Comparison of ENCODE assay signal across 8 cellular contexts in the genomic region with DNA sequence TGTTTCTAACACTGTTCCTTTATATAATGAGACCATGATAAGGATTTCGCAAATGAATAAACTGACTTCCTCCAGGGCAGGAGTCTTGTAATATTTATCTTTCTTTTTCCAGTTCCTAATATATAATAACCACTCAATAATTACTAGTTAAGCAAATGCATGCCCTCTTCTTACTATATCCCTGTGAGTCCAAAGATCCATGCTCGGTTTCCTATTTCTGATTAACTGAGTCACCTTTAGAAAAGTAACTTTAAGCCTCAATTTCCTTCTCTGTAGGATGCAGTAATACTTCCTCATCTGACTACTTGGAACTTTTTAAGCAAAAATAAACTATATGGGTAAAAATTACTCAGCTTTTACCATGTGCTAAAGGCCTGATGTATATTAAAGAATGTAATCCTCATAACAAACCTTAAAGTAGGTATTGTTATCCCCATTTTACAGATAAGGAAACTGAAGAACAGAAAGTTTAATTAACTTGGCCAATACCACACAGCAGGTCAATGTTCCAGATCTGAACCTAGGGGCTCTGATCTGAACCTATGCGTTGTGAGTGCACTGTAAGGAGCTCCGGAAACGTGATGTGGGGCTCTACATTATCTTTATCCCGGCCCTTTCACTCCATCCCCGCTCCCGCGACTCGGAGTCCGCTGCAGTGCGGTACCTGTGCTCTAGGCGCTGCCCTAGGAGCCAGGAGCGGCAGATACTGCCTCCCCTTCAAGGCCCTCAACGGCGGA. TPM values are rescaled to one million over a fixed set of nuclear protein-coding genes. Genes with fewer than 3 reads are reported as not detected.
A peak's percentile ranks its signal among the peaks of the same experiment; 100 is the strongest.
DNase-seq lines count a peak whose midpoint lies in the region; ATAC-seq, FAIRE-seq and TF ChIP-seq lines count a peak whose summit lies in the region.

No MANE protein-coding gene starts in this region.

- TF ChIP-seq RAD21 in A549 (conservative IDR thresholded peaks at IDR 0.05 in 1 of 2, IDR thresholded peaks at IDR 0.05 in 1 of 2): no peak

- H3K4me1 ChIP-seq in A549 (peaks cover 22% of the 10 kb centered on the region), PC-9 (replicated peaks; ENCODE audit: insufficient read depth) (peaks cover 10% of the 10 kb centered on the region; the same call in 1 of the 2 replicates)

- intact Hi-C loops in PC-9 (cut with micrococcal nuclease; ENCODE audit: unreplicated experiment): loop anchor here (1.0 kb wide), 2 partner anchors 54 to 111 kb away; a partner anchor contains a TSS

- ATAC-seq in A549 (peak; percentile 60 to 62), GM19397 (IDR thresholded peaks at IDR 0.05; ENCODE audit: unreplicated experiment) (peak; percentile 26)

- H3K9me3 Mint-ChIP-seq in progenitor cell of endocrine pancreas (ENCODE audit: low read depth): no peaks in the 10 kb centered on the region

- H3K9me3 ChIP-seq in A549 (no peaks in the 10 kb centered on the region), PC-9 (ENCODE audit: insufficient read depth, low read depth) (no peaks in the 10 kb centered on the region)

- BruUV-seq in PC-9 (replicated peaks; lab: Mats Ljungman, UMichigan): no TSS peak

- H3K36me3 ChIP-seq in PC-9 (ENCODE audit: low read depth): no peaks in the 10 kb centered on the region

- TF ChIP-seq CTCF in A549 (IDR thresholded peaks at IDR 0.05): no peak
- TF ChIP-seq CTCF in PC-9 (conservative IDR thresholded peaks at IDR 0.05): no peak
- no peak for TF ChIP-seq CTCF in epithelial cell of proximal tubule (conservative IDR thresholded peaks at IDR 0.05; ENCODE audit: low read depth, low read length)
- peak; percentile 21 for TF ChIP-seq CTCF in progenitor cell of endocrine pancreas (IDR thresholded peaks at IDR 0.05; ENCODE audit: unreplicated experiment)

- peak overlapping the region; percentile 99 for H3K27ac Mint-ChIP-seq in progenitor cell of endocrine pancreas

- CTCF ChIA-PET in A549 (lab: Yijun Ruan, JAX): interaction anchor here (0.7 to 2.7 kb wide), 18 partner anchors 11 to 314 kb away, joined by 3 to 21 read pairs (median 5); a partner anchor contains a TSS
- CTCF ChIA-PET in PC-9 (lab: Charles Lee): interaction anchor here (0.7 kb wide), 2 partner anchors 9 to 1020 kb away, joined by 3 read pairs; no protein-coding TSS in a partner anchor

- POLR2A ChIA-PET in A549 (lab: Yijun Ruan, JAX) (interaction anchor here (0.7 to 3.1 kb wide), 20 partner anchors 9 to 479 kb away, joined by 3 to 25 read pairs (median 7); a partner anchor contains a TSS), PC-9 (lab: Charles Lee; ENCODE audit: unreplicated experiment) (interaction anchor here (0.5 to 0.7 kb wide), 2 partner anchors 75 to 1843 kb away, joined by 4 read pairs; no protein-coding TSS in a partner anchor)

- H3F3A ChIP-seq in PC-9 (ENCODE audit: insufficient read depth, low read depth): peaks cover 20% of the 10 kb centered on the region

- H4K20me1 ChIP-seq in PC-9 (ENCODE audit: insufficient read depth): no peaks in the 10 kb centered on the region; the same call in 1 of the 2 replicates

- no peaks in the 10 kb centered on the region for H3K27me3 ChIP-seq in PC-9 (ENCODE audit: insufficient read depth, low read depth)

- H3K9me2 ChIP-seq in PC-9 (ENCODE audit: insufficient read depth): no peaks in the 10 kb centered on the region

- H3K27ac ChIP-seq in A549 (peak overlapping the region; percentile 89 to 92), PC-9 (peak overlapping the region; percentile 86)

- peak overlapping the region; percentile 84 for H2AFZ ChIP-seq in PC-9

- DNase-seq in A549 (ENCODE audit: low read depth in 1 of 2, low spot score in 1 of 2): no peak
- DNase-seq in PC-9: no peak
- DNase-seq in epithelial cell of proximal tubule (ENCODE audit: low read depth): no peak
- DNase-seq in progenitor cell of endocrine pancreas (ENCODE audit: low spot score, unreplicated experiment): no peak
- DNase-seq in stimulated activated CD4-positive, alpha-beta T cell treated with anti-CD3 and anti-CD28 coated beads, Interleukin-15, amount 100 ng/mL, for 24 hours: no peak
- DNase-seq in COR-L47 (lab: John Stamatoyannopoulos, UW): no peak
- no peak for DNase-seq in hippocampal formation (lab: John Stamatoyannopoulos, UW)

- no peak for TF ChIP-seq POLR2A in A549 (IDR thresholded peaks at IDR 0.05; ENCODE audit: low read length)

- peak overlapping the region; percentile 86 for H3K4me2 ChIP-seq in A549
- H3K4me2 ChIP-seq in PC-9: peak overlapping the region; percentile 90

- no peak for TF ChIP-seq EP300 in A549 (IDR thresholded peaks at IDR 0.05)

- peak overlapping the region; percentile 69 for H3K4me3 ChIP-seq in A549
- H3K4me3 ChIP-seq in PC-9: peak overlapping the region; percentile 93
- peak overlapping the region; percentile 100 for H3K4me3 ChIP-seq in epithelial cell of proximal tubule (ENCODE audit: low read depth, low read length)

- H3K79me2 ChIP-seq in PC-9 (ENCODE audit: low read depth): peaks cover 42% of the 10 kb centered on the region

- H3K4me3 Mint-ChIP-seq in progenitor cell of endocrine pancreas (ENCODE audit: low read depth): peak overlapping the region; percentile 100

- 2% methylated on average over 16 of the region's 16 CpGs for WGBS in A549 (ENCODE audit: missing lambda C conversion rate)

- FAIRE-seq in A549 (lab: Jason Lieb, UNC): no peak

- peaks cover 7% of the 10 kb centered on the region for H3K4me1 Mint-ChIP-seq in progenitor cell of endocrine pancreas (ENCODE audit: low read depth)

- no peaks in the 10 kb centered on the region for H3K27me3 Mint-ChIP-seq in progenitor cell of endocrine pancreas

- peaks cover 9% of the 10 kb centered on the region for H3K36me3 Mint-ChIP-seq in progenitor cell of endocrine pancreas (ENCODE audit: insufficient read depth)

TF ChIP-seq in A549, 52 proteins besides CTCF, POLR2A, EP300 and RAD21:
- TF ChIP-seq PHF8 (IDR thresholded peaks at IDR 0.05; ENCODE audit: borderline replicate concordance, low read depth) (peak; percentile 24; the same call in 1 of the 2 replicates), CHD4 (IDR thresholded peaks at IDR 0.05; ENCODE audit: borderline replicate concordance) (0 out of 2 replicates have a peak, but pooled peaks have one; percentile 55), KDM5A (IDR thresholded peaks at IDR 0.05) (peak; percentile 60), HDAC2 (IDR thresholded peaks at IDR 0.05) (peak; percentile 85; the same call in 1 of the 2 replicates), POLR2AphosphoS2 (conservative IDR thresholded peaks at IDR 0.05; ENCODE audit: low read length) (no peak), TP53 (CRISPR knock-in tag; IDR thresholded peaks at IDR 0.05) (no peak), KDM1A (IDR thresholded peaks at IDR 0.05; ENCODE audit: low read depth) (peak; percentile 83), JUN (IDR thresholded peaks at IDR 0.05) (peak in 1 of 2 experiments; percentile 80; a peak in 1 of 5 replicates)
- TF ChIP-seq, protein P1, sequence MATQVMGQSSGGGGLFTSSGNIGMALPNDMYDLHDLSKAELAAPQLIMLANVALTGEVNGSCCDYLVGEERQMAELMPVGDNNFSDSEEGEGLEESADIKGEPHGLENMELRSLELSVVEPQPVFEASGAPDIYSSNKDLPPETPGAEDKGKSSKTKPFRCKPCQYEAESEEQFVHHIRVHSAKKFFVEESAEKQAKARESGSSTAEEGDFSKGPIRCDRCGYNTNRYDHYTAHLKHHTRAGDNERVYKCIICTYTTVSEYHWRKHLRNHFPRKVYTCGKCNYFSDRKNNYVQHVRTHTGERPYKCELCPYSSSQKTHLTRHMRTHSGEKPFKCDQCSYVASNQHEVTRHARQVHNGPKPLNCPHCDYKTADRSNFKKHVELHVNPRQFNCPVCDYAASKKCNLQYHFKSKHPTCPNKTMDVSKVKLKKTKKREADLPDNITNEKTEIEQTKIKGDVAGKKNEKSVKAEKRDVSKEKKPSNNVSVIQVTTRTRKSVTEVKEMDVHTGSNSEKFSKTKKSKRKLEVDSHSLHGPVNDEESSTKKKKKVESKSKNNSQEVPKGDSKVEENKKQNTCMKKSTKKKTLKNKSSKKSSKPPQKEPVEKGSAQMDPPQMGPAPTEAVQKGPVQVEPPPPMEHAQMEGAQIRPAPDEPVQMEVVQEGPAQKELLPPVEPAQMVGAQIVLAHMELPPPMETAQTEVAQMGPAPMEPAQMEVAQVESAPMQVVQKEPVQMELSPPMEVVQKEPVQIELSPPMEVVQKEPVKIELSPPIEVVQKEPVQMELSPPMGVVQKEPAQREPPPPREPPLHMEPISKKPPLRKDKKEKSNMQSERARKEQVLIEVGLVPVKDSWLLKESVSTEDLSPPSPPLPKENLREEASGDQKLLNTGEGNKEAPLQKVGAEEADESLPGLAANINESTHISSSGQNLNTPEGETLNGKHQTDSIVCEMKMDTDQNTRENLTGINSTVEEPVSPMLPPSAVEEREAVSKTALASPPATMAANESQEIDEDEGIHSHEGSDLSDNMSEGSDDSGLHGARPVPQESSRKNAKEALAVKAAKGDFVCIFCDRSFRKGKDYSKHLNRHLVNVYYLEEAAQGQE (IDR thresholded peaks at IDR 0.05): no peak

RNA-seq across cellular contexts. Expression of a gene that starts 0.5 kb away (rescaled TPM):
- polyA plus RNA-seq in A549 (2011; rRNA removed) (54.4 and 54.7 TPM in 2 replicates), A549 (2017; fragmentation: RNase III; extraction: RNeasy Plus Mini Kit Qiagen cat#74134 plus additional on column Dnase treatment) (44.2 to 47.3 TPM (median 45.8 TPM) in 3 replicates)
- polyA plus RNA-seq in A549 (2012; cell fraction: cytosol; rRNA removed): 22.2 and 25.1 TPM in 2 replicates
- 17.5 and 26.8 TPM in 2 replicates for polyA plus RNA-seq in A549 (2012; cell fraction: nucleus; rRNA removed)
- polyA minus RNA-seq in A549 (2011; rRNA and poly(A)+ RNA removed): 24.6 and 25.7 TPM in 2 replicates
- total RNA-seq in PC-9 (2021) (31.4 and 35.2 TPM in 2 replicates), epithelial cell of proximal tubule (26.8 and 31.2 TPM in 2 replicates), progenitor cell of endocrine pancreas (45.4 and 46.6 TPM in 2 replicates)

RNA-seq across cellular contexts. Expression of a gene that starts 0.6 kb away (rescaled TPM):
- polyA plus RNA-seq in A549 (2011; rRNA removed) (48.3 and 66.5 TPM in 2 replicates), A549 (2017; fragmentation: RNase III; extraction: RNeasy Plus Mini Kit Qiagen cat#74134 plus additional on column Dnase treatment) (44.5 to 48.8 TPM (median 47.6 TPM) in 3 replicates)
- 31.4 and 39.9 TPM in 2 replicates for polyA plus RNA-seq in A549 (2012; cell fraction: cytosol; rRNA removed)
- 13.1 and 26.5 TPM in 2 replicates for polyA plus RNA-seq in A549 (2012; cell fraction: nucleus; rRNA removed)
- polyA minus RNA-seq in A549 (2011; rRNA and poly(A)+ RNA removed): 26.6 and 29.3 TPM in 2 replicates
- total RNA-seq in PC-9 (2021) (7.6 and 9.2 TPM in 2 replicates), epithelial cell of proximal tubule (13.7 and 18.8 TPM in 2 replicates), progenitor cell of endocrine pancreas (11.6 and 13.0 TPM in 2 replicates)

RNA-seq across cellular contexts. Expression of a gene that starts 51.0 kb away (rescaled TPM):
- polyA plus RNA-seq in A549 (2011; rRNA removed) (369 and 431 TPM in 2 replicates), A549 (2017; fragmentation: RNase III; extraction: RNeasy Plus Mini Kit Qiagen cat#74134 plus additional on column Dnase treatment) (164 to 192 TPM (median 173 TPM) in 3 replicates)
- 170 and 173 TPM in 2 replicates for polyA plus RNA-seq in A549 (2012; cell fraction: cytosol; rRNA removed)
- polyA plus RNA-seq in A549 (2012; cell fraction: nucleus; rRNA removed): 487 and 726 TPM in 2 replicates
- polyA minus RNA-seq in A549 (2011; rRNA and poly(A)+ RNA removed): 358 and 400 TPM in 2 replicates
- total RNA-seq in PC-9 (2021) (132 and 174 TPM in 2 replicates), epithelial cell of proximal tubule (0.17 and 1.2 TPM in 2 replicates), progenitor cell of endocrine pancreas (0.75 and 0.89 TPM in 2 replicates)

Comparison
In these comparisons a context has a peak if more than half of its experiments do, and no peak if none do; other contexts are left out.
1. RNA of a gene that starts 51.0 kb away (total RNA-seq): 132 to 174 TPM in PC-9; 0.75 to 0.89 TPM in progenitor cell of endocrine pancreas and 0.17 to 1.2 TPM in epithelial cell of proximal tubule; every median in the first group is over 10 times any median in the second.
2. Peak in every context shown above with its lines, with median percentiles within 50 percentile points of each other: H3K4me3 ChIP-seq.